Comparison of ENCODE assay signal across 10 cellular contexts in the genomic region with DNA sequence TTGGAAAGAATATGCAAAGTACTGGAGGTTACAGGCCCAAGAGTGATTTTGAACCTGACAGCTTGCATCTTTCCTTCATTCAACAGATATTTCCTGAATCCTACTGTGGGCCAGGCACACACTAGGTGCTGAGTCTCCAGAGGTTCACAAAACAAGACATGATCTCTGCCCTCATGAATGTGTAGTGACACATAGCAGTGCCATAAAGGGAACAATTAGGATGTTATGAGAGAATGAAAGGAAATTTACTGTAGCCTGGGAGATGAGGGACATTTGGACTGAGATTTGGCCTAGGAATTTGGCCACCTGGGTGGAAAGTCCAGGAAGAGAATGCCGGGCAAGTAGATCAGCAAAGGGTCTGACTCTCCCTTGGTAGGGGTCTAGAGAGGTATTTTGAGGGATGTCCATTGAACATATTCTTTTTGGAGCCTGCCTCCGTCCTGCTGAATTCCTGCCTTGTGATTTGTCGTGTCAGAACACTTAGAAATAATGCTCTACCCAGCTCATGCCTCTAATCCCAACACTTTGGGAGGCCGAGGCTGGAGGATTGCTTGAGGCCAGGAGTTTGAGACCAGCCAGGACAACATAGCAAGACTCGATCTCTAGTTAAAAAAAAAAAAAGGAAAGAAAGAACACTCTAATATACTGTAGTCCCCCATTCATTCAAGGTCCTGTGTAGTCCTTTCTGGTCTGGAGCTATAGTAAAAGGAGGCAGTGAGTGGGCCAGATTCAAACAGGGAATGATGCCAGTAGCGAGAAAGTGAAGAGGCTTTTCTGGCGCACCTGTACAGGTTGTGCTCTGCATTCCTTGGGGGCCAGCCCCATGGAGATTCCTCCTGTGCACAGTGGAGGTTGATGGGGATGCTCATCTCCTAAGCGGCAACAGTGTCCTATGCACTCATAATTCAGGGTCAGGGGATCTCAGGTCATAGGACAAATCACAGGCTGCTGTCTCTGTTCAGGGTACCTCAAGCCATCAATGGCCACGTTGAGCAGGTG.
DNase-seq lines count a peak whose midpoint lies in the region; ATAC-seq, FAIRE-seq and TF ChIP-seq lines count a peak whose summit lies in the region.
"Had no signal": no experiment of that assay in that cellular context is flagged by ENCODE, and none has a peak within 500 bp of the region (broad histone marks: within the 10 kb centered on the region; RNA-seq: fewer than 3 reads in every experiment).

No MANE protein-coding gene starts in this region.

- peak overlapping the region in 1 of 2 donors; percentile 16 for H3K4me3 ChIP-seq in mucosa of rectum (ENCODE audit: low read length in 2 of 2)
- H3K4me3 ChIP-seq in effector memory CD4-positive, alpha-beta T cell (ENCODE audit: insufficient read depth, low read depth, low read length, poor library complexity, severe bottlenecking), result no peak overlapping the region
- no peak overlapping the region for H3K4me3 ChIP-seq in lower leg skin (ENCODE audit: low read depth, poor library complexity, severe bottlenecking)

- no peaks in the 10 kb centered on the region for H3K9me3 ChIP-seq in mucosa of rectum (ENCODE audit: control insufficient read depth in 2 of 2, low read length in 2 of 2)
- H3K9me3 ChIP-seq in effector memory CD4-positive, alpha-beta T cell (ENCODE audit: control insufficient read depth, low read length), result no peaks in the 10 kb centered on the region

- H3K36me3 ChIP-seq in mucosa of rectum (ENCODE audit: control insufficient read depth in 2 of 2, insufficient read depth in 2 of 2, low read length in 2 of 2), result peaks cover 0 to 3% of the 10 kb centered on the region in 2 donors
- peaks cover 20% of the 10 kb centered on the region for H3K36me3 ChIP-seq in effector memory CD4-positive, alpha-beta T cell (ENCODE audit: control insufficient read depth, insufficient read depth, low read length)

- H3K4me1 ChIP-seq in mucosa of rectum (ENCODE audit: control insufficient read depth in 2 of 2, insufficient read depth in 2 of 2, low read length in 2 of 2), result peaks cover 13 to 42% of the 10 kb centered on the region in 2 donors
- H3K4me1 ChIP-seq in effector memory CD4-positive, alpha-beta T cell (ENCODE audit: control insufficient read depth, insufficient read depth, low read length, poor library complexity, severe bottlenecking), result no peaks in the 10 kb centered on the region

- H3K27me3 ChIP-seq in mucosa of rectum (ENCODE audit: control insufficient read depth in 2 of 2, insufficient read depth in 2 of 2, low read length in 2 of 2), result no peaks in the 10 kb centered on the region
- no peaks in the 10 kb centered on the region for H3K27me3 ChIP-seq in effector memory CD4-positive, alpha-beta T cell (replicated peaks; ENCODE audit: control insufficient read depth, insufficient read depth, low read length, poor library complexity, severe bottlenecking)

- TF ChIP-seq POLR2A in lower leg skin (IDR thresholded peaks at IDR 0.05), result no peak

- TF ChIP-seq CTCF in lower leg skin (IDR thresholded peaks at IDR 0.05), result no peak

- H3K27ac ChIP-seq in mucosa of rectum (ENCODE audit: low read depth in 2 of 2, low read length in 2 of 2) (peak overlapping the region; percentile 82 to 91), substantia nigra (ENCODE audit: low read depth, low read length, poor library complexity, severe bottlenecking) (peak overlapping the region; percentile 52)
- H3K27ac ChIP-seq in effector memory CD4-positive, alpha-beta T cell (ENCODE audit: insufficient read depth, low read length, poor library complexity, severe bottlenecking), result no peak overlapping the region

- FAIRE-seq in HTR-8/SVneo (lab: Jason Lieb, UNC), result peak; percentile 68

- 87 to 90% methylated on average over 9 of the region's 9 CpGs for WGBS in lower leg skin, 2 donors

- H3K9ac ChIP-seq in mucosa of rectum (ENCODE audit: low read depth in 1 of 2, low read length in 2 of 2), result peak overlapping the region in 1 of 2 donors; percentile 50

- intact Hi-C loops in lower leg skin (cut with DNase I; ENCODE audit: low total_unique reads), result no loop called here

- no peak for DNase-seq in HTR-8/SVneo (ENCODE audit: insufficient read length, low spot score)
- peak; percentile 27 for DNase-seq in cerebellar cortex (ENCODE audit: low spot score)
- no peak for DNase-seq in substantia nigra (lab: John Stamatoyannopoulos, UW)
- DNase-seq in effector memory CD4-positive, alpha-beta T cell, result no peak
- DNase-seq in lower leg skin (ENCODE audit: low spot score in 2 of 2), result no peak
- DNase-seq: stimulated activated CD4-positive, alpha-beta T cell treated with anti-CD3 and anti-CD28 coated beads, Interleukin-4, amount 100 ng/mL, for 24 hours; stimulated activated naive CD4-positive, alpha-beta T cell treated with Interleukin-2 at 50 U/mL for 16 hours had no signal

- ATAC-seq in HG03135 (IDR thresholded peaks at IDR 0.05; ENCODE audit: unreplicated experiment), result no peak
- no peak for ATAC-seq in GM19395 (IDR thresholded peaks at IDR 0.05; ENCODE audit: unreplicated experiment)
